Comparison of ENCODE assay signal across 26 cellular contexts in genomic region chr13:25172303-25172630, GRCh38. TPM values are rescaled to one million over a fixed set of nuclear protein-coding genes. Genes with fewer than 3 reads are reported as not detected.
A peak's percentile ranks its signal among the peaks of the same experiment; 100 is the strongest.
DNase-seq lines count a peak whose midpoint lies in the region; FAIRE-seq and TF ChIP-seq lines count a peak whose summit lies in the region.
"Had no signal": no experiment of that assay in that cellular context is flagged by ENCODE, and none has a peak within 500 bp of the region (broad histone marks: within the 10 kb centered on the region; RNA-seq: fewer than 3 reads in every experiment).

No MANE protein-coding gene starts in this region.

- FAIRE-seq in GM12891 (lab: Jason Lieb, UNC), result no peak
- FAIRE-seq: A204.1, frontal cortex, H54, HepG2 had no signal

- H3K36me3 Mint-ChIP-seq in activated naive CD8-positive, alpha-beta T cell, result no peaks in the 10 kb centered on the region
- H3K36me3 Mint-ChIP-seq in activated naive CD8-positive, alpha-beta T cell treated with anti-CD3 and anti-CD28 coated beads for 36 hours, result no peaks in the 10 kb centered on the region
- H3K36me3 Mint-ChIP-seq in chondrocyte (ENCODE audit: low read depth), result peaks cover 1% of the 10 kb centered on the region
- H3K36me3 Mint-ChIP-seq in nephron (ENCODE audit: low read depth), result no peaks in the 10 kb centered on the region
- H3K36me3 Mint-ChIP-seq in type B pancreatic cell, result no peaks in the 10 kb centered on the region
- H3K36me3 Mint-ChIP-seq: activated CD4-positive, alpha-beta memory T cell treated with anti-CD3 and anti-CD28 coated beads for 36 hours had no signal

- TF ChIP-seq CTCF in chondrocyte (IDR thresholded peaks at IDR 0.05), result no peak
- no peak for TF ChIP-seq CTCF in nephron (IDR thresholded peaks at IDR 0.05; ENCODE audit: unreplicated experiment in 3 of 3)
- no peak for TF ChIP-seq CTCF in type B pancreatic cell (conservative IDR thresholded peaks at IDR 0.05)

- TF ChIP-seq POLR2A in GM12891 (IDR thresholded peaks at IDR 0.05; ENCODE audit: low read depth, low read length), result no peak

- H3K9me3 Mint-ChIP-seq in activated naive CD8-positive, alpha-beta T cell (ENCODE audit: low read depth), result no peaks in the 10 kb centered on the region
- H3K9me3 Mint-ChIP-seq in activated naive CD8-positive, alpha-beta T cell treated with anti-CD3 and anti-CD28 coated beads for 36 hours, result no peaks in the 10 kb centered on the region
- H3K9me3 Mint-ChIP-seq in chondrocyte (ENCODE audit: low read depth), result no peaks in the 10 kb centered on the region
- H3K9me3 Mint-ChIP-seq in nephron, result no peaks in the 10 kb centered on the region
- no peaks in the 10 kb centered on the region for H3K9me3 Mint-ChIP-seq in type B pancreatic cell
- H3K9me3 Mint-ChIP-seq: activated CD4-positive, alpha-beta memory T cell treated with anti-CD3 and anti-CD28 coated beads for 36 hours; activated naive CD4-positive, alpha-beta T cell treated with anti-CD3 and anti-CD28 coated beads, Interleukin-2, amount 50 U/mL, for 72 hours; stimulated activated naive CD8-positive, alpha-beta T cell treated with anti-CD3 and anti-CD28 coated beads, Interleukin-15, Interleukin-2, amounts not matched to agents 100 ng/mL and 50 ng/mL, for 24 hours; T-helper 1 cell treated with Interleukin-12 subunit alpha and Interleukin-12 subunit beta and Interleukin-4 antibody, amounts not matched to agents 30 μg/mL and 1 μg/mL, for 36 hours had no signal

- peaks cover 11% of the 10 kb centered on the region for H3K4me1 Mint-ChIP-seq in activated naive CD8-positive, alpha-beta T cell (ENCODE audit: low read depth)
- H3K4me1 Mint-ChIP-seq in activated naive CD8-positive, alpha-beta T cell treated with anti-CD3 and anti-CD28 coated beads for 36 hours, result peaks cover 9% of the 10 kb centered on the region
- H3K4me1 Mint-ChIP-seq in chondrocyte (ENCODE audit: low read depth) (peaks cover 10% of the 10 kb centered on the region), nephron (peaks cover 6% of the 10 kb centered on the region), type B pancreatic cell (ENCODE audit: unreplicated experiment) (peaks cover 7% of the 10 kb centered on the region)

- H3K4me3 Mint-ChIP-seq in activated naive CD8-positive, alpha-beta T cell, result peak overlapping the region; percentile 73
- no peak overlapping the region for H3K4me3 Mint-ChIP-seq in activated naive CD8-positive, alpha-beta T cell treated with anti-CD3 and anti-CD28 coated beads for 36 hours
- H3K4me3 Mint-ChIP-seq in chondrocyte (ENCODE audit: unreplicated experiment) (peak overlapping the region; percentile 72), nephron (peak overlapping the region; percentile 84 to 90 (median 86)), type B pancreatic cell (peak overlapping the region; percentile 86)

- H3K27ac Mint-ChIP-seq in activated naive CD8-positive, alpha-beta T cell, result no peak overlapping the region
- no peak overlapping the region for H3K27ac Mint-ChIP-seq in activated naive CD8-positive, alpha-beta T cell treated with anti-CD3 and anti-CD28 coated beads for 36 hours
- H3K27ac Mint-ChIP-seq in chondrocyte (ENCODE audit: unreplicated experiment) (no peak overlapping the region), nephron (no peak overlapping the region), type B pancreatic cell (no peak overlapping the region)
- H3K27ac Mint-ChIP-seq: activated CD4-positive, alpha-beta memory T cell treated with anti-CD3 and anti-CD28 coated beads for 36 hours; stimulated activated naive CD8-positive, alpha-beta T cell treated with anti-CD3 and anti-CD28 coated beads, Interleukin-15, Interleukin-2, amounts not matched to agents 100 ng/mL and 50 ng/mL, for 24 hours; T-helper 1 cell treated with Interleukin-12 subunit alpha and Interleukin-12 subunit beta and Interleukin-4 antibody, amounts not matched to agents 30 μg/mL and 1 μg/mL, for 36 hours had no signal

- DNase-seq in activated naive CD8-positive, alpha-beta T cell treated with anti-CD3 and anti-CD28 coated beads for 36 hours, result no peak
- no peak for DNase-seq in chondrocyte (ENCODE audit: low spot score)
- DNase-seq in type B pancreatic cell (ENCODE audit: extremely low spot score, unreplicated experiment), result no peak
- DNase-seq in iPS-NIHi7 (ENCODE audit: extremely low spot score), result no peak
- no peak for DNase-seq in NCI-H526 treated with DMSO at 0.1 percent for 48 hours (lab: John Stamatoyannopoulos, UW)
- no peak for DNase-seq in GM12891 (ENCODE audit: insufficient read length, low spot score)
- DNase-seq: activated CD4-positive, alpha-beta memory T cell treated with anti-CD3 and anti-CD28 coated beads for 36 hours; activated T-cell treated with anti-CD3 and anti-CD28 coated beads, Interleukin-2, amount 50 U/mL, for 1 hour; body of pancreas; dermis blood vessel endothelial cell; NCI-H1417 treated with DMSO at 0.1 percent for 48 hours; NCI-H2171; OCI-M1; right lobe of liver; SHP77; stimulated activated CD4-positive, alpha-beta T cell treated with anti-CD3 and anti-CD28 coated beads, Interleukin-15, amount 100 ng/mL, for 24 hours had no signal

- H3K27me3 Mint-ChIP-seq in activated naive CD8-positive, alpha-beta T cell, result peaks cover 52% of the 10 kb centered on the region
- peaks cover 74% of the 10 kb centered on the region for H3K27me3 Mint-ChIP-seq in activated naive CD8-positive, alpha-beta T cell treated with anti-CD3 and anti-CD28 coated beads for 36 hours
- H3K27me3 Mint-ChIP-seq in chondrocyte (ENCODE audit: low read depth), result peaks cover 72% of the 10 kb centered on the region
- H3K27me3 Mint-ChIP-seq in nephron (ENCODE audit: low read depth), result peaks cover 95% of the 10 kb centered on the region
- peaks cover 91% of the 10 kb centered on the region for H3K27me3 Mint-ChIP-seq in type B pancreatic cell

TF ChIP-seq in GM12891, 5 proteins besides CTCF, POLR2A, EP300 and RAD21:
- TF ChIP-seq POLR2AphosphoS5 (IDR thresholded peaks at IDR 0.05; ENCODE audit: low read depth, low read length), result no peak
- TF ChIP-seq POU2F2 (IDR thresholded peaks at IDR 0.05; ENCODE audit: low read depth, low read length), result no peak
- TF ChIP-seq PAX5 (IDR thresholded peaks at IDR 0.05; ENCODE audit: insufficient read depth, low read length, severe bottlenecking), result no peak
- no peak for TF ChIP-seq TAF1 (IDR thresholded peaks at IDR 0.05; ENCODE audit: low read depth, low read length)
- TF ChIP-seq SPI1 (IDR thresholded peaks at IDR 0.05; ENCODE audit: low read depth, low read length), result no peak

RNA-seq across cellular contexts. Expression of gene AMER2, which starts 0.2 kb away (rescaled TPM):
- total RNA-seq in activated naive CD8-positive, alpha-beta T cell treated with anti-CD3 and anti-CD28 coated beads for 36 hours, result not detected
- not detected in 3 replicates for total RNA-seq in chondrocyte
- total RNA-seq in type B pancreatic cell (ENCODE audit: low replicate concordance), result 0.14 and 0.31 TPM in 2 replicates
- polyA plus RNA-seq in GM12891 (2012; ENCODE audit: low read depth, missing spikeins), result 0.01 TPM
- total RNA-seq: activated CD4-positive, alpha-beta memory T cell treated with anti-CD3 and anti-CD28 coated beads for 36 hours; activated naive CD4-positive, alpha-beta T cell treated with anti-CD3 and anti-CD28 coated beads, Interleukin-2, amount 50 U/mL, for 72 hours; body of pancreas; dermis blood vessel endothelial cell; G401; HepG2; right lobe of liver had no signal
- polyA plus RNA-seq: HepG2 had no signal
